ENCODE assay signal across 3 cellular contexts in genomic region chr14:72081139-72081538, GRCh38.
A peak's percentile ranks its signal among the peaks of the same experiment; 100 is the strongest.
TF ChIP-seq lines count a peak whose summit lies in the region.

No MANE protein-coding gene starts in this region.

TF ChIP-seq in A549, 52 proteins besides CTCF, POLR2A, EP300 and RAD21:
- no peak for TF ChIP-seq HDAC2 (IDR thresholded peaks at IDR 0.05)
- TF ChIP-seq MAFK (IDR thresholded peaks at IDR 0.05; ENCODE audit: partially characterized antibody), result peak; percentile 89
TF ChIP-seq in A549: peak in this region for 1.

TF ChIP-seq in IMR-90, 13 proteins besides CTCF, POLR2A, EP300 and RAD21:
- TF ChIP-seq CHD1 (IDR thresholded peaks at IDR 0.05; ENCODE audit: low read depth, low read length) (no peak), MAFK (IDR thresholded peaks at IDR 0.05; ENCODE audit: low read depth, low read length) (peak; percentile 94)

TF ChIP-seq in H1, 55 proteins besides CTCF, POLR2A, EP300 and RAD21:
- TF ChIP-seq GTF2F1 (IDR thresholded peaks at IDR 0.05; ENCODE audit: borderline replicate concordance, low read depth, low read length), result no peak
- TF ChIP-seq NRF1 (IDR thresholded peaks at IDR 0.05; ENCODE audit: low read depth, low read length), result no peak
- no peak for TF ChIP-seq CHD1 (IDR thresholded peaks at IDR 0.05; ENCODE audit: low read depth, low read length)
- TF ChIP-seq SIX5 (IDR thresholded peaks at IDR 0.05; ENCODE audit: low read depth, low read length), result no peak
- no peak for TF ChIP-seq BACH1 (IDR thresholded peaks at IDR 0.05; ENCODE audit: low read length)
- no peak for TF ChIP-seq POLR2AphosphoS5 (IDR thresholded peaks at IDR 0.05; ENCODE audit: low read depth, low read length)
- TF ChIP-seq CBX5 (IDR thresholded peaks at IDR 0.05; ENCODE audit: low read depth, low read length), result no peak
- peak; percentile 71; the same call in 1 of the 2 replicates for TF ChIP-seq MAFK (IDR thresholded peaks at IDR 0.05; ENCODE audit: low read depth, low read length)
- no peak for TF ChIP-seq TAF1 (IDR thresholded peaks at IDR 0.05; ENCODE audit: low read depth, low read length)
